In genomic region chr13:96958286-96958891, GRCh38 we compare ENCODE assay signal across 8 cellular contexts.
DNase-seq lines count a peak whose midpoint lies in the region; ATAC-seq and TF ChIP-seq lines count a peak whose summit lies in the region.

No MANE protein-coding gene starts in this region.

- no peak overlapping the region for H3K4me3 Mint-ChIP-seq in nephron

- H3K27ac ChIP-seq in coronary artery, result no peak overlapping the region

- no peaks in the 10 kb centered on the region for H3K27me3 Mint-ChIP-seq in nephron (ENCODE audit: low read depth)

- peaks cover 4% of the 10 kb centered on the region for H3K9me3 Mint-ChIP-seq in nephron

- DNase-seq in GM04504 (ENCODE audit: low read depth) (peak; percentile 3), NCI-H82 (lab: John Stamatoyannopoulos, UW) (peak; percentile 91), coronary artery (ENCODE audit: low spot score) (no peak), GF-D8 (lab: John Stamatoyannopoulos, UW) (no peak)
- no peak for DNase-seq in activated effector memory CD4-positive, alpha-beta T cell treated with Interleukin-2 at 50 U/mL for 16 hours
- no peak for DNase-seq in activated T-cell treated with anti-CD3 and anti-CD28 coated beads, Interleukin-2, amount 50 U/mL, for 1 hour

- TF ChIP-seq CTCF in coronary artery (IDR thresholded peaks at IDR 0.05) (peak; percentile 43), nephron (IDR thresholded peaks at IDR 0.05; ENCODE audit: unreplicated experiment in 3 of 3) (peak; percentile 73 to 81 (median 74))

- no peak overlapping the region for H3K27ac Mint-ChIP-seq in nephron

- ATAC-seq in HG02943 (IDR thresholded peaks at IDR 0.05; ENCODE audit: low read depth, unreplicated experiment), result peak; percentile 59

- H3K4me3 ChIP-seq in coronary artery, result no peak overlapping the region

- H3K36me3 Mint-ChIP-seq in nephron (ENCODE audit: low read depth), result no peaks in the 10 kb centered on the region

- H3K4me1 Mint-ChIP-seq in nephron, result no peaks in the 10 kb centered on the region

Comparison
In these comparisons a context has a peak if more than half of its experiments do, and no peak if none do; other contexts are left out.
1. DNase-seq: peak in GM04504 (single experiment) and NCI-H82 (single experiment); none in coronary artery (single experiment), GF-D8 (single experiment), activated effector memory CD4-positive, alpha-beta T cell treated with Interleukin-2 at 50 U/mL for 16 hours (single experiment) and activated T-cell treated with anti-CD3 and anti-CD28 coated beads, Interleukin-2, amount 50 U/mL, for 1 hour (single experiment).